Comparison of ENCODE assay signal across 10 cellular contexts in the genomic region with DNA sequence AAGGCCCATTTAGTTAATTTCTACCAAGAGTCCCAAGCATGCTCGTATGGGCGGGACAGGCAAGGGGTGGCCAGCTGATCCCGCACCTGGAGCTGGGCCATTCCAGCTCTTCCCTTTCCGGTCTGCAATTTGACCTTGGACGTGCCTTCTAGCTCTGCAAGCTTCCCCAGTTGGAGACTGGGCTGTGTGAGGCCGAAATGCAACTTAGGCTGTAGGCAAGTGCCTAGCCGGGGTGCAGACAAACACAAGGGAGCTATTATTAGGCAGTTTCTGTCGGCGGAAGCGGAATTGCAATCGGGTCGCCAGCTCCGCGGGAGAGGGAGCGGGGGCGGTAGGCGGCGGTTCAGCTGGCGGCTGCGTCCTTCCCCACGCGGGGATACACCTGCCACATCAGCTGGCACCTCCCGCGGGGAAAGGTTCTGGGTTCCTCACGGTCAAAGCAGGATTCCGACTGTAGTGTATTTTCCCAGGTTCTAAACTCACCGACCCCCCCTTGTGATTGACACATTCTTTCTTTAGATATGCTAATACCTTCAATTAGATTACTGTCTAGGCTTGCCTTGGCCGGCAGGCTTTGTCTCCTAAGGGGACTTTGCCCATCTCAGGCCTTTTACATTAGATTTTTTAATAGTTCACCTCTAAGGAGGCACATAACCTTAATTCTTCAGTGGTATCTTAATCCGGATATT. TPM values are rescaled to one million over a fixed set of nuclear protein-coding genes. Genes with fewer than 3 reads are reported as not detected.
DNase-seq lines count a peak whose midpoint lies in the region; ATAC-seq lines count a peak whose summit lies in the region.
"Had no signal": no experiment of that assay in that cellular context is flagged by ENCODE, and none has a peak within 500 bp of the region (broad histone marks: within the 10 kb centered on the region; RNA-seq: fewer than 3 reads in every experiment).

No MANE protein-coding gene starts in this region.

- ATAC-seq in naive B cell (ENCODE audit: low read depth in 2 of 2) (peak; percentile 53 to 61), GM19395 (IDR thresholded peaks at IDR 0.05; ENCODE audit: unreplicated experiment) (no peak)

- H3K27ac Mint-ChIP-seq in naive B cell, result peak overlapping the region in 1 of 6 donors; percentile 45

- H3K4me3 Mint-ChIP-seq in naive B cell, result peak overlapping the region; percentile 73 to 92 (median 84)

- H4K20me1 ChIP-seq in BLaER1, result no peaks in the 10 kb centered on the region

- H3K4me2 ChIP-seq in BLaER1, result peak overlapping the region; percentile 63

- H3K9me3 ChIP-seq in BLaER1 (peaks cover 15% of the 10 kb centered on the region), esophagus (ENCODE audit: control insufficient read depth in 2 of 2, insufficient read depth in 1 of 2, low read depth in 1 of 2, low read length in 1 of 2) (peaks cover 0 to 2% of the 10 kb centered on the region in 2 donors)
- H3K9me3 ChIP-seq: Caco-2, neutrophil had no signal

- no peaks in the 10 kb centered on the region for H3K27me3 ChIP-seq in BLaER1
- no peaks in the 10 kb centered on the region for H3K27me3 ChIP-seq in esophagus (ENCODE audit: control insufficient read depth in 1 of 2, insufficient read depth in 2 of 2, low read length in 2 of 2)

- peak overlapping the region; percentile 20; the same call in 1 of the 2 replicates for H3K4me3 ChIP-seq in BLaER1
- peak overlapping the region; percentile 21 to 25 for H3K4me3 ChIP-seq in esophagus (ENCODE audit: low read depth in 1 of 2, low read length in 2 of 2)

- WGBS in esophagus, 2 donors, result 19 to 21% methylated on average over 29 of the region's 29 CpGs

- peaks cover 22% of the 10 kb centered on the region for H3K4me1 ChIP-seq in BLaER1
- peaks cover 0 to 5% of the 10 kb centered on the region in 2 donors for H3K4me1 ChIP-seq in esophagus (ENCODE audit: control insufficient read depth in 2 of 2, insufficient read depth in 2 of 2, low read length in 1 of 2)
- H3K4me1 ChIP-seq: Caco-2 had no signal

- H3K4me1 Mint-ChIP-seq in naive B cell, result peaks cover 0 to 18% (median 13%) of the 10 kb centered on the region in 3 donors

- no peak overlapping the region for H3K9ac ChIP-seq in BLaER1

- no peak overlapping the region for H3K27ac ChIP-seq in BLaER1
- H3K27ac ChIP-seq in esophagus (ENCODE audit: low read depth in 2 of 2, low read length in 1 of 2), result peak overlapping the region in 1 of 2 donors; percentile 35
- H3K27ac ChIP-seq: neutrophil had no signal

- DNase-seq in NCI-H69 (lab: John Stamatoyannopoulos, UW) (peak; percentile 73), naive B cell (peak; percentile 10), 8988T (no peak), pons (ENCODE audit: low spot score) (no peak), NCI-H1048 (lab: John Stamatoyannopoulos, UW) (no peak)
- DNase-seq: Caco-2 had no signal

- H3K36me3 ChIP-seq in BLaER1 (no peaks in the 10 kb centered on the region), esophagus (ENCODE audit: control insufficient read depth in 2 of 2, insufficient read depth in 2 of 2, low read length in 1 of 2) (no peaks in the 10 kb centered on the region)
- H3K36me3 ChIP-seq: neutrophil had no signal

- no peaks in the 10 kb centered on the region for H3K36me3 Mint-ChIP-seq in naive B cell

- H3K27me3 Mint-ChIP-seq in naive B cell, result peaks cover 5 to 57% (median 29%) of the 10 kb centered on the region in 3 donors

- H3K9me3 Mint-ChIP-seq in naive B cell, result peaks cover 0 to 4% (median 0%) of the 10 kb centered on the region in 7 donors

RNA-seq across cellular contexts. Expression of a gene that starts 17.1 kb away (rescaled TPM):
- 10 to 100 TPM in 1 of 2 donors, 1 to 10 TPM in 1; 9.9 to 10.6 TPM for polyA plus RNA-seq in esophagus
- 10 to 100 TPM in 3 of 6 donors, 1 to 10 TPM in 3; 4.5 to 13.4 (median 8.9) TPM for polyA plus RNA-seq in naive B cell (ENCODE audit: low read depth in 6 of 6)

Comparison
In these comparisons a context has a peak if more than half of its experiments do, and no peak if none do; other contexts are left out.
1. DNase-seq: peak in NCI-H69 (single experiment) and naive B cell (single experiment); none in 8988T (single experiment), pons (single experiment) and NCI-H1048 (single experiment).